In the genomic region with DNA sequence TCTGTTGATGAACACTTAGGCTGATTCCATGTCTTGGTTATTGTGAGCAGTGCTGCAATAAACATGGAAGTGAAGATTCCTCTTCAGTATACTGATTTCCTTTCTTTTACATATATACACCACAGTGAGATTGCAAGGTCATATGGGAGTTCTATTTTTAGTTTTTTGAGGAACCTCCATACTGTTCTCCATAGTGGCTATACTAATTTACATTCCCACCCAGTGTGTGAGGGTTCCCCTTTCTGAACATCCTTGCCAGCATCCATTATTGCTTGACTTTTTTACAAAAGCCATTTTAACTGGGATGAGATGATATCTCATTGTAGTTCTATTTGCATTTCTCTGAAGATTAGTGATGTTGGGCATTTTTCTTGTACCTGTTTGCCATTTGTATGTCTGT, we compare ENCODE assay signal across 30 cellular contexts.
"Had no signal": no experiment of that assay in that cellular context is flagged by ENCODE, and none has a peak within 500 bp of the region (broad histone marks: within the 10 kb centered on the region; RNA-seq: fewer than 3 reads in every experiment).

No MANE protein-coding gene starts in this region.

- H3K4me3 Mint-ChIP-seq: activated CD4-positive, alpha-beta memory T cell treated with anti-CD3 and anti-CD28 coated beads for 36 hours; activated CD4-positive, alpha-beta T cell treated with anti-CD3 and anti-CD28 coated beads, Interleukin-2, amount 10 ng/mL, durations not matched to agents 7 days and 5 days; activated naive CD8-positive, alpha-beta T cell treated with anti-CD3 and anti-CD28 coated beads, Interleukin-2, amount 50 U/mL, for 24 hours; activated T-cell treated with anti-CD3 and anti-CD28 coated beads, Interleukin-2, amount 50 U/mL, for 4 hours; T-cell had no signal

- DNase-seq: activated CD4-positive, alpha-beta memory T cell treated with anti-CD3 and anti-CD28 coated beads for 36 hours; activated CD4-positive, alpha-beta T cell treated with anti-CD3 and anti-CD28 coated beads, Interleukin-2, amount 10 ng/mL, durations not matched to agents 7 days and 5 days; activated CD4-positive, CD25-positive, alpha-beta regulatory T cell; activated CD8-positive, alpha-beta memory T cell treated with anti-CD3 and anti-CD28 coated beads for 24 hours; activated effector memory CD4-positive, alpha-beta T cell treated with anti-CD3 and anti-CD28 coated beads, Interleukin-2, amount 50 U/mL, for 16 hours; activated naive CD4-positive, alpha-beta T cell treated with Interleukin-2 at 50 U/mL for 16 hours; activated naive CD8-positive, alpha-beta T cell treated with anti-CD3 and anti-CD28 coated beads, Interleukin-2, amount 50 U/mL, for 24 hours; activated T-cell treated with anti-CD3 and anti-CD28 coated beads, Interleukin-2, amount 50 U/mL, for 4 hours; amniotic stem cell; body of pancreas; central memory CD4-positive, alpha-beta T cell; Karpas-422; NCI-H1105 treated with DMSO at 0.1 percent for 48 hours; NCI-H146; NCI-H187 treated with DMSO at 0.1 percent for 48 hours; NCI-H2081 treated with DMSO at 0.1 percent for 48 hours; NCI-H2227 treated with DMSO at 0.1 percent for 48 hours; NCI-H526; NCI-H774; RPMI8226; T-cell; T-helper 2 cell; T1000 had no signal

- H3K36me3 Mint-ChIP-seq: activated CD4-positive, alpha-beta memory T cell treated with anti-CD3 and anti-CD28 coated beads for 36 hours; T-cell had no signal

- H3K27ac Mint-ChIP-seq: activated CD4-positive, alpha-beta memory T cell treated with anti-CD3 and anti-CD28 coated beads for 36 hours; activated CD4-positive, alpha-beta T cell treated with anti-CD3 and anti-CD28 coated beads, Interleukin-2, amount 10 ng/mL, durations not matched to agents 7 days and 5 days; activated naive CD4-positive, alpha-beta T cell treated with anti-CD3 and anti-CD28 coated beads, Interleukin-2, amount 50 U/mL, for 72 hours; activated naive CD8-positive, alpha-beta T cell treated with anti-CD3 and anti-CD28 coated beads, Interleukin-2, amount 50 U/mL, for 24 hours; T-cell had no signal

- H3K27me3 Mint-ChIP-seq: activated naive CD8-positive, alpha-beta T cell treated with anti-CD3 and anti-CD28 coated beads, Interleukin-2, amount 50 U/mL, for 24 hours had no signal

- H3K27me3 ChIP-seq: ascending aorta, body of pancreas, SJSA1 had no signal

- H3K9me3 Mint-ChIP-seq: activated CD4-positive, alpha-beta memory T cell treated with anti-CD3 and anti-CD28 coated beads for 36 hours; activated CD4-positive, alpha-beta T cell treated with anti-CD3 and anti-CD28 coated beads, Interleukin-2, amount 10 ng/mL, durations not matched to agents 7 days and 5 days; activated naive CD8-positive, alpha-beta T cell treated with anti-CD3 and anti-CD28 coated beads, Interleukin-2, amount 50 U/mL, for 24 hours; activated T-cell treated with anti-CD3 and anti-CD28 coated beads, Interleukin-2, amount 50 U/mL, for 4 hours had no signal

- H3K27ac ChIP-seq: ascending aorta, body of pancreas, SJSA1, VCaP had no signal

- H3K9me3 ChIP-seq: ascending aorta, body of pancreas, SJSA1 had no signal

- H3K4me1 Mint-ChIP-seq: activated CD4-positive, alpha-beta T cell treated with anti-CD3 and anti-CD28 coated beads, Interleukin-2, amount 10 ng/mL, durations not matched to agents 7 days and 5 days; activated naive CD8-positive, alpha-beta T cell treated with anti-CD3 and anti-CD28 coated beads, Interleukin-2, amount 50 U/mL, for 24 hours; T-cell had no signal

- ATAC-seq: activated naive CD4-positive, alpha-beta T cell treated with anti-CD3 and anti-CD28 coated beads, Interleukin-2, amount 50 U/mL, for 72 hours; activated naive CD8-positive, alpha-beta T cell treated with anti-CD3 and anti-CD28 coated beads, Interleukin-2, amount 50 U/mL, for 24 hours; activated T-cell treated with anti-CD3 and anti-CD28 coated beads, Interleukin-2, amount 50 U/mL, for 4 hours; body of pancreas; Panc1; Right ventricle myocardium inferior; SK-N-SH treated with all-trans-retinoic acid at 6 μM for 48 hours; T-cell had no signal
